16 cellular contexts compared by ENCODE assay signal in the genomic region with DNA sequence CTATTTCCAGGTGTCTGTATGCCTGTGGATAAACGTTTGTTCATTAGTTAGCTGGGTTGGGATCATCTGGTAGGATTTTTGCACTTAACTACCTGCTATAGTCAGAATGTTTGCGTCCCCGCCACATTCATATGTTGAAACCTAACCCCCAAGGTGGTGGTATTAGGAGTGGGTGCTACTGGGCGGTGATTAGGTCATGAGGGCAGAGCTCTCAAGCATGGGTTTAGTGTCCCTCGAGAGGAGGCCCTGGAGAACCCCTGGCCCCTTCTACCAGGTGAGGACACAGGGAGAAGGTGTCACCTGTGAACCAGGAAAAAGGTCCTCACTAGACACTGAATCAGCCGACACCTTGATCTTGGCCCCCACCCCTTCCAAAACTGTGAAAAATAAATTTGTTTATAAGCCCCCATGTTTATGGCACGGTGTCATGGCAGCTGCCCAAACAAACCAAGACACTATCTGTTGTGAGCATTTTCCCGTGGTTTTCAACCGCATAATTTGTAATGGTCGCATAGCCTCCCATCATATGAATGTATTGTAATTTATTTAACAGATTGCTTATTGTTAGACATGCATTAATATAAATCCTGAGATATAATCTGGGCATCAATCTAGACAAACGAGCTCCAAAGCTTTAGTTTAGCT.
DNase-seq lines count a peak whose midpoint lies in the region; ATAC-seq and TF ChIP-seq lines count a peak whose summit lies in the region.
"Had no signal": no experiment of that assay in that cellular context is flagged by ENCODE, and none has a peak within 500 bp of the region (broad histone marks: within the 10 kb centered on the region; RNA-seq: fewer than 3 reads in every experiment).

No MANE protein-coding gene starts in this region.

- no peak overlapping the region for H3K4me3 ChIP-seq in PC-3 (ENCODE audit: low read length)
- H3K4me3 ChIP-seq: SJSA1 had no signal

- DNase-seq in activated CD8-positive, alpha-beta memory T cell treated with anti-CD3 and anti-CD28 coated beads for 24 hours, result peak; percentile 53
- DNase-seq in activated CD8-positive, alpha-beta memory T cell treated with anti-CD3 and anti-CD28 coated beads, Interleukin-2, amount 50 U/mL, for 4 hours, result no peak
- peak; percentile 60 for DNase-seq in foreskin melanocyte
- DNase-seq in type B pancreatic cell (ENCODE audit: extremely low spot score, unreplicated experiment), result no peak
- no peak for DNase-seq in natural killer cell treated with Interleukin-12 subunit alpha and Interleukin-12 subunit beta and Interleukin-15 and Interleukin-18, amount 100 ng/mL, for 72 hours (ENCODE audit: low spot score)
- no peak for DNase-seq in mucosa of gallbladder (ENCODE audit: low spot score)
- DNase-seq in PC-3, result no peak
- DNase-seq: HFFc6, NCI-H1092, NCI-H1694, NCI-H446, NCI-H748 treated with DMSO at 0.1 percent for 48 hours had no signal

- no peak for ATAC-seq in natural killer cell treated with Interleukin-12 subunit alpha and Interleukin-12 subunit beta and Interleukin-15 and Interleukin-18, amount 100 ng/mL, for 72 hours
- no peak for ATAC-seq in PC-3
- ATAC-seq: HepG2 had no signal

- H3K9ac ChIP-seq in PC-3 (ENCODE audit: low read length), result no peak overlapping the region

- H3K27ac Mint-ChIP-seq in IgD-negative memory B cell (peak overlapping the region in 2 of 3 donors; percentile 5 to 72), type B pancreatic cell (peak overlapping the region; percentile 34)
- peak overlapping the region in 1 of 2 donors; percentile 71 for H3K27ac Mint-ChIP-seq in natural killer cell treated with Interleukin-12 subunit alpha and Interleukin-12 subunit beta and Interleukin-15 and Interleukin-18, amount 100 ng/mL, for 72 hours
- H3K27ac Mint-ChIP-seq: CD4-positive, alpha-beta T cell; HFFc6 had no signal

- H4K20me1 ChIP-seq in PC-3 (ENCODE audit: low read length), result no peaks in the 10 kb centered on the region

- peaks cover 23% of the 10 kb centered on the region for H3K4me1 ChIP-seq in PC-3 (ENCODE audit: insufficient read depth, low read length)

- peaks cover 11% of the 10 kb centered on the region for H3K27me3 Mint-ChIP-seq in IgD-negative memory B cell
- no peaks in the 10 kb centered on the region for H3K27me3 Mint-ChIP-seq in type B pancreatic cell
- H3K27me3 Mint-ChIP-seq in natural killer cell treated with Interleukin-12 subunit alpha and Interleukin-12 subunit beta and Interleukin-15 and Interleukin-18, amount 100 ng/mL, for 72 hours, result peaks cover 5 to 7% of the 10 kb centered on the region in 2 donors
- H3K27me3 Mint-ChIP-seq: CD4-positive, alpha-beta T cell had no signal

- H3K36me3 Mint-ChIP-seq in IgD-negative memory B cell (no peaks in the 10 kb centered on the region), type B pancreatic cell (no peaks in the 10 kb centered on the region)
- peaks cover under 1% of the 10 kb centered on the region for H3K36me3 Mint-ChIP-seq in natural killer cell treated with Interleukin-12 subunit alpha and Interleukin-12 subunit beta and Interleukin-15 and Interleukin-18, amount 100 ng/mL, for 72 hours

- H3K9me3 ChIP-seq in PC-3 (ENCODE audit: low read length), result no peaks in the 10 kb centered on the region
- H3K9me3 ChIP-seq: SJSA1 had no signal

- no peaks in the 10 kb centered on the region for H3F3A ChIP-seq in PC-3 (ENCODE audit: low read length, unreplicated experiment)

- CTCF ChIA-PET in PC-3 (lab: Charles Lee), result no interaction called here

- H3K4me2 ChIP-seq in PC-3 (ENCODE audit: low read length), result no peak overlapping the region

- TF ChIP-seq CTCF in type B pancreatic cell (conservative IDR thresholded peaks at IDR 0.05) (no peak), PC-3 (conservative IDR thresholded peaks at IDR 0.05; ENCODE audit: low read depth, low read length) (no peak)

- H3K9me2 ChIP-seq in PC-3 (replicated peaks; ENCODE audit: low read length), result no peaks in the 10 kb centered on the region

- POLR2A ChIA-PET in PC-3 (lab: Charles Lee; ENCODE audit: unreplicated experiment), result no interaction called here

- H3K79me2 ChIP-seq in PC-3 (ENCODE audit: low read length), result no peaks in the 10 kb centered on the region

- H3K9me3 Mint-ChIP-seq in IgD-negative memory B cell (no peaks in the 10 kb centered on the region), type B pancreatic cell (peaks cover 8% of the 10 kb centered on the region)
- no peaks in the 10 kb centered on the region for H3K9me3 Mint-ChIP-seq in natural killer cell treated with Interleukin-12 subunit alpha and Interleukin-12 subunit beta and Interleukin-15 and Interleukin-18, amount 100 ng/mL, for 72 hours
- H3K9me3 Mint-ChIP-seq: CD4-positive, alpha-beta T cell; HFFc6 had no signal

- H3K36me3 ChIP-seq in PC-3 (ENCODE audit: low read depth, low read length), result no peaks in the 10 kb centered on the region
- H3K36me3 ChIP-seq: SJSA1 had no signal

- H3K27me3 ChIP-seq in PC-3 (ENCODE audit: low read length), result no peaks in the 10 kb centered on the region
- H3K27me3 ChIP-seq: SJSA1 had no signal

- intact Hi-C loops in PC-3 (cut with micrococcal nuclease), result no loop called here

- BruUV-seq in PC-3 (replicated peaks; lab: Mats Ljungman, UMichigan), result no TSS peak

- no peak overlapping the region for H2AFZ ChIP-seq in PC-3 (ENCODE audit: low read length)

- H3K4me1 Mint-ChIP-seq in IgD-negative memory B cell (peaks cover 31 to 43% (median 39%) of the 10 kb centered on the region in 3 donors), type B pancreatic cell (ENCODE audit: unreplicated experiment) (no peaks in the 10 kb centered on the region)
- peaks cover 0 to 10% of the 10 kb centered on the region in 2 donors for H3K4me1 Mint-ChIP-seq in natural killer cell treated with Interleukin-12 subunit alpha and Interleukin-12 subunit beta and Interleukin-15 and Interleukin-18, amount 100 ng/mL, for 72 hours (ENCODE audit: low read depth in 2 of 2)

- no peak overlapping the region for H3K27ac ChIP-seq in PC-3 (ENCODE audit: low read length)
- H3K27ac ChIP-seq: SJSA1 had no signal

- H3K4me3 Mint-ChIP-seq in IgD-negative memory B cell (peak overlapping the region in 1 of 4 donors; percentile 35), type B pancreatic cell (no peak overlapping the region)
- no peak overlapping the region for H3K4me3 Mint-ChIP-seq in natural killer cell treated with Interleukin-12 subunit alpha and Interleukin-12 subunit beta and Interleukin-15 and Interleukin-18, amount 100 ng/mL, for 72 hours
- H3K4me3 Mint-ChIP-seq: CD4-positive, alpha-beta T cell; HFFc6 had no signal

Comparison
In these comparisons a context has a peak if more than half of its experiments do, and no peak if none do; other contexts are left out.
1. DNase-seq: peak in activated CD8-positive, alpha-beta memory T cell treated with anti-CD3 and anti-CD28 coated beads for 24 hours (single experiment) and foreskin melanocyte (single experiment); none in activated CD8-positive, alpha-beta memory T cell treated with anti-CD3 and anti-CD28 coated beads, Interleukin-2, amount 50 U/mL, for 4 hours (single experiment), type B pancreatic cell (single experiment), natural killer cell treated with Interleukin-12 subunit alpha and Interleukin-12 subunit beta and Interleukin-15 and Interleukin-18, amount 100 ng/mL, for 72 hours (single experiment), mucosa of gallbladder (single experiment) and PC-3 (single experiment).